In the genomic region with DNA sequence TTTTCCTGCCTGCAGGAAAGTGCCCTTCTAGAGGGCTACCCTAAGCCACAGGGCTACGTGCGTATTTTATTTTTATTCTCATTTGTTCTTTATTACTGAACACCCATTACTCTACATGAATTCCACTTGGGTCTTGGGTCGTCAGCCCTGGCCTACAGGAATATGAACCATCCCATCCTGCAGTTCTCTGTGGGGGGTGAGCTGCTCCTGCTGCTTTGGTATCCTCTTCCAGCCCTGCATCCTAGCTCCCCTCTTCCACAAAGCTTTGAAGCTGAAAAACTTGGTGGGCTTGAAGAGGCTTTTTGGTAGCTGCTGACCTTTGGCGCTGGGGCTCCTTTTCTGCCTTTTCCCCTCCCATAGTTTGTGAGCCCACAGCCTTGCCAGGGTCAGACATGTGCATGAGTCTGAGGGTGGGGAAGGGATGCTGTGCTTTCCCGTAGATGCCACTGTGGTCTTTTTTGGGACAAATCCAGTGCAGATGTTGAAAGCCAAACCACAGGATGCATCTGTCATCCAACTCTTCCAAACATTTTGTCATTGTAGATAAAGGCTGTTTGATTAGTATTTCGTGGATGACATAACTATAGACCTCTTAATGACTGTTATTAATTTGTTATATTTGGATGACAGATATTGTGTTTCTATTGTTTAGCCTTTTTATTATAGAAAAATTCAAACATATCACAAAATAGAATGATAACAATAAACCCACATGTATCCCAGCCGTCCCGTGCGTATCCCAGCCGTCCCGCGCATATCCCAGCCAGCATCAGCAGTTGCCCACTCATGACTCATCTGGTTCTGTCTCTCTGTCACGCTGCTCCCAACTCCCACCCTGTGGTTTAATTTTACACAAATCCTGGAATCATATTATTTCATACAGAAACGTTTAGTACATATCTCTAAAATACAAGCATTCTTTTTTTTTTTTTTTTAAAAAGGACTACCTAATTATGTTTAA, we compare ENCODE assay signal across 1 cellular context.
TF ChIP-seq lines count a peak whose summit lies in the region.

No MANE protein-coding gene starts in this region.

TF ChIP-seq in endothelial cell of umbilical vein, 7 proteins besides CTCF, POLR2A, EP300 and RAD21:
- no peak for TF ChIP-seq EZH2 (IDR thresholded peaks at IDR 0.05; ENCODE audit: borderline replicate concordance, low read depth, low read length, severe bottlenecking)
- TF ChIP-seq, protein P1, sequence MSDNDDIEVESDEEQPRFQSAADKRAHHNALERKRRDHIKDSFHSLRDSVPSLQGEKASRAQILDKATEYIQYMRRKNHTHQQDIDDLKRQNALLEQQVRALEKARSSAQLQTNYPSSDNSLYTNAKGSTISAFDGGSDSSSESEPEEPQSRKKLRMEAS (IDR thresholded peaks at IDR 0.05; ENCODE audit: insufficient read depth, insufficient read length) = no peak
- TF ChIP-seq MYC (IDR thresholded peaks at IDR 0.05; ENCODE audit: low read depth, low read length) = no peak
- TF ChIP-seq POLR2AphosphoS5 (IDR thresholded peaks at IDR 0.05; ENCODE audit: insufficient read depth, low read depth, low read length) = no peak
- no peak for TF ChIP-seq JUN (IDR thresholded peaks at IDR 0.05; ENCODE audit: borderline replicate concordance, insufficient read depth, insufficient read length, low read depth)
- TF ChIP-seq GATA2 (IDR thresholded peaks at IDR 0.05; ENCODE audit: insufficient read depth, insufficient read length, low read depth, low read length) = no peak
- TF ChIP-seq FOS (IDR thresholded peaks at IDR 0.05; ENCODE audit: borderline replicate concordance, insufficient read depth, low read length) = no peak
